17 cellular contexts compared by ENCODE assay signal in genomic region chr18:23926590-23926989, GRCh38.
"Had no signal": no experiment of that assay in that cellular context is flagged by ENCODE, and none has a peak within 500 bp of the region (broad histone marks: within the 10 kb centered on the region; RNA-seq: fewer than 3 reads in every experiment).

No MANE protein-coding gene starts in this region.

- H3K27me3 Mint-ChIP-seq: activated naive CD8-positive, alpha-beta T cell had no signal

- H3K4me3 ChIP-seq: right atrium auricular region, stomach, thoracic aorta had no signal

- H3K4me1 ChIP-seq: parathyroid adenoma, right atrium auricular region had no signal

- DNase-seq: activated CD4-positive, alpha-beta T cell treated with anti-CD3 and anti-CD28 coated beads, Interleukin-2, amount 50 U/mL, for 48 hours; activated gamma-delta T cell; activated T-cell treated with anti-CD3 and anti-CD28 coated beads, Interleukin-2, amount 50 U/mL, for 4 hours; brain microvascular endothelial cell; cerebellar nuclear complex; endodermal cell; erythroblast; hippocampal formation; kidney glomerular epithelial cell; small intestine; stomach had no signal

- ATAC-seq: activated CD4-positive, CD25-positive, alpha-beta regulatory T cell treated with anti-CD3 and anti-CD28 coated beads, Interleukin-2, amount 50 U/mL, for 24 hours; activated T-cell treated with anti-CD3 and anti-CD28 coated beads, Interleukin-2, amount 50 U/mL, for 4 hours had no signal

- H3K79me2 ChIP-seq: parathyroid adenoma had no signal

- H3K36me3 Mint-ChIP-seq: activated naive CD8-positive, alpha-beta T cell had no signal

- H3K27ac Mint-ChIP-seq: activated naive CD8-positive, alpha-beta T cell; endodermal cell had no signal

- H3K27me3 ChIP-seq: brain microvascular endothelial cell, right atrium auricular region, stomach had no signal

- H3K4me3 Mint-ChIP-seq: activated naive CD8-positive, alpha-beta T cell; activated T-cell treated with anti-CD3 and anti-CD28 coated beads, Interleukin-2, amount 50 U/mL, for 4 hours; endodermal cell; neural crest cell had no signal

- H3K36me3 ChIP-seq: brain microvascular endothelial cell, right atrium auricular region, thoracic aorta had no signal

- H2AFZ ChIP-seq: parathyroid adenoma had no signal

- H3K9me3 Mint-ChIP-seq: activated T-cell treated with anti-CD3 and anti-CD28 coated beads, Interleukin-2, amount 50 U/mL, for 4 hours; endodermal cell; neural crest cell had no signal

- H3K4me1 Mint-ChIP-seq: neural crest cell had no signal

- H3K27ac ChIP-seq: brain microvascular endothelial cell, parathyroid adenoma, right atrium auricular region, stomach, thoracic aorta had no signal
